In genomic region chr12:113252494-113252893, GRCh38 we compare ENCODE assay signal across 16 cellular contexts. TPM values are rescaled to one million over a fixed set of nuclear protein-coding genes. Genes with fewer than 3 reads are reported as not detected.
DNase-seq lines count a peak whose midpoint lies in the region; ATAC-seq and TF ChIP-seq lines count a peak whose summit lies in the region.
"Had no signal": no experiment of that assay in that cellular context is flagged by ENCODE, and none has a peak within 500 bp of the region (broad histone marks: within the 10 kb centered on the region; RNA-seq: fewer than 3 reads in every experiment).

No MANE protein-coding gene starts in this region.

- H3K36me3 Mint-ChIP-seq in chondrocyte (ENCODE audit: low read depth): peaks cover 5% of the 10 kb centered on the region
- peaks cover 4% of the 10 kb centered on the region for H3K36me3 Mint-ChIP-seq in endothelial cell (ENCODE audit: low read depth, unreplicated experiment)

- TF ChIP-seq CTCF in chondrocyte (IDR thresholded peaks at IDR 0.05) (no peak), endothelial cell (IDR thresholded peaks at IDR 0.05; ENCODE audit: unreplicated experiment) (no peak)

- no peak overlapping the region for H3K27ac Mint-ChIP-seq in chondrocyte (ENCODE audit: unreplicated experiment)
- H3K27ac Mint-ChIP-seq in endothelial cell (ENCODE audit: unreplicated experiment): no peak overlapping the region

- ATAC-seq in right cardiac atrium: peak; percentile 61 to 69
- ATAC-seq: GM23338 had no signal

- no peaks in the 10 kb centered on the region for H3K4me1 ChIP-seq in right cardiac atrium (ENCODE audit: control insufficient read depth, insufficient read depth, low read length)
- H3K4me1 ChIP-seq: BE2C had no signal

- no peaks in the 10 kb centered on the region for H3K9me3 ChIP-seq in right cardiac atrium (ENCODE audit: control insufficient read depth, low read length)
- H3K9me3 ChIP-seq: BE2C, SK-N-SH had no signal

- H3K27ac ChIP-seq in right cardiac atrium (ENCODE audit: low read length) (peak overlapping the region; percentile 46), temporal lobe (ENCODE audit: low read depth, low read length) (peak overlapping the region; percentile 30)
- H3K27ac ChIP-seq: PC-9 had no signal

- no peak overlapping the region for H3K4me3 ChIP-seq in right cardiac atrium (ENCODE audit: low read length)
- H3K4me3 ChIP-seq: GM23338, PC-9 had no signal

- H3K4me3 Mint-ChIP-seq in chondrocyte (ENCODE audit: unreplicated experiment): no peak overlapping the region
- H3K4me3 Mint-ChIP-seq in endothelial cell (ENCODE audit: unreplicated experiment): no peak overlapping the region
- H3K4me3 Mint-ChIP-seq: CD8-positive, alpha-beta memory T cell; GM23338 had no signal

- H3K4me1 Mint-ChIP-seq in chondrocyte (ENCODE audit: low read depth): no peaks in the 10 kb centered on the region
- H3K4me1 Mint-ChIP-seq in endothelial cell (ENCODE audit: unreplicated experiment): no peaks in the 10 kb centered on the region
- H3K4me1 Mint-ChIP-seq: CD8-positive, alpha-beta memory T cell had no signal

- no peaks in the 10 kb centered on the region for H3K27me3 ChIP-seq in right cardiac atrium (ENCODE audit: control insufficient read depth, insufficient read depth)
- H3K27me3 ChIP-seq: BE2C had no signal

- DNase-seq in NCI-H69 (lab: John Stamatoyannopoulos, UW): peak; percentile 27
- peak; percentile 47 for DNase-seq in chondrocyte (ENCODE audit: low spot score)
- peak in 2 of 3 donors; percentile 67 to 73 for DNase-seq in right cardiac atrium
- DNase-seq in MV-4-11 (lab: John Stamatoyannopoulos, UW): no peak
- DNase-seq in endothelial cell (ENCODE audit: low spot score): no peak
- DNase-seq in GM19238 (ENCODE audit: insufficient read length, low spot score): no peak
- DNase-seq: BE2C; CD8-positive, alpha-beta memory T cell; GF-D8; NCI-H1105 treated with DMSO at 0.1 percent for 48 hours; NCI-H1930; NCI-H526 treated with DMSO at 0.1 percent for 48 hours; PC-9; SK-N-SH had no signal

- H3K27me3 Mint-ChIP-seq in chondrocyte (ENCODE audit: low read depth) (no peaks in the 10 kb centered on the region), endothelial cell (ENCODE audit: unreplicated experiment) (peaks cover 4% of the 10 kb centered on the region)
- H3K27me3 Mint-ChIP-seq: CD8-positive, alpha-beta memory T cell had no signal

- intact Hi-C loops in right cardiac atrium (cut with DNase I): no loop called here

- 70% methylated on average over 10 of the region's 10 CpGs for WGBS in right cardiac atrium

- H3K9me3 Mint-ChIP-seq in chondrocyte (ENCODE audit: low read depth): peaks cover 10% of the 10 kb centered on the region
- no peaks in the 10 kb centered on the region for H3K9me3 Mint-ChIP-seq in endothelial cell (ENCODE audit: unreplicated experiment)
- H3K9me3 Mint-ChIP-seq: GM23338 had no signal

RNA-seq across cellular contexts. Expression of gene TPCN1, which starts 31.2 kb away (rescaled TPM):
- total RNA-seq in chondrocyte (35.9 to 40.0 TPM (median 37.7 TPM) in 3 replicates), right cardiac atrium (10 to 100 TPM; 73.8 to 96.1 (median 76.6) TPM), temporal lobe (4.2 TPM), endothelial cell (ENCODE audit: unreplicated experiment) (8.4 TPM)
- 43.1 TPM for polyA plus RNA-seq in right cardiac atrium

Comparison
In these comparisons a context has a peak if more than half of its experiments do, and no peak if none do; other contexts are left out.
1. DNase-seq: peak in NCI-H69 (single experiment), chondrocyte (single experiment) and right cardiac atrium (2 of 3); none in MV-4-11 (single experiment), endothelial cell (single experiment) and GM19238 (single experiment).